In the genomic region with DNA sequence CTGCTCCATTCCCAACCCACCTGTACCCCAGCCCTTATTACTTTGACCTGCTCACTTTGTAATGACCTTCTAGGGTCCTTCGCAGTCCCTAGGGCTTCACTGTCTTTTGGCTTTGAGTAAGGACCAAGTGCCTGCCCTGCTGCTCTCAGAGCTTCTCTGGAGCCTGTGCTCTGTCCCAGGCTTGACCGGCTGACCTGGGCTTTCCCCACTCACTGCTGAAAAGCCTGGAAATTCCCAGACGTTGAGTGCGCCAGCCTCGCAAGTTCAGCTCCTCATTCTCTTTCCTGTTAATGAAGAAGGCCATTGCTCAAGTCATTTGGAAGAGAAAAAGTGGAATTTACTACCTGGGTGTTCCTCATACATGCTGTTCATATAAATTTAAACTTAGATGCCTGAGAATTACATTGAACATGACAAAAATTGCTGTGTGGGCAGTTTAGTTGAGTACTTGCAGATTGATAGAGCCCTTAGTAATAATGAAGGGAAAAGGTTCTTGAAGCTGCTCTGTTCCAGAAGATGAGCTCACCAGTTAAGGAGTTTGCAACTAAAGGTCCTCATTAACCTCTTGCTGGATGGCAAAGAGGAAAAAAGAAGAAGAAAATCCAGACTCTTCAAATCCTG, we compare ENCODE assay signal across 14 cellular contexts.
A peak's percentile ranks its signal among the peaks of the same experiment; 100 is the strongest.
DNase-seq lines count a peak whose midpoint lies in the region; ATAC-seq and TF ChIP-seq lines count a peak whose summit lies in the region.
"Had no signal": no experiment of that assay in that cellular context is flagged by ENCODE, and none has a peak within 500 bp of the region (broad histone marks: within the 10 kb centered on the region; RNA-seq: fewer than 3 reads in every experiment).

No MANE protein-coding gene starts in this region.

- TF ChIP-seq CTCF in lower lobe of right lung (IDR thresholded peaks at IDR 0.05) (no peak), colonic mucosa (IDR thresholded peaks at IDR 0.05) (no peak)

- H3K4me3 ChIP-seq in lower lobe of right lung (no peak overlapping the region), colonic mucosa (no peak overlapping the region)

- peak; percentile 8 for DNase-seq in AG08395 (ENCODE audit: low spot score)
- DNase-seq in HK-2 (ENCODE audit: unreplicated experiment) = peak; percentile 55
- DNase-seq in fibroblast of peridontal ligament (ENCODE audit: extremely low read depth) = peak; percentile 27
- DNase-seq in lower lobe of right lung = no peak
- no peak for DNase-seq in dedifferentiated amniotic fluid mesenchymal stem cell (ENCODE audit: extremely low spot score)
- no peak for DNase-seq in colonic mucosa
- no peak for DNase-seq in cerebellar nuclear complex (lab: John Stamatoyannopoulos, UW)
- DNase-seq: activated CD4-positive, alpha-beta T cell treated with anti-CD3 and anti-CD28 coated beads, Interleukin-2, amount 10 ng/mL, durations not matched to agents 7 days and 5 days; GOT3; KBM-7; NCI-H146; T-helper 9 cell had no signal

- H3K36me3 ChIP-seq in lower lobe of right lung (no peaks in the 10 kb centered on the region), colonic mucosa (no peaks in the 10 kb centered on the region)

- H3K9me3 ChIP-seq in lower lobe of right lung (no peaks in the 10 kb centered on the region), colonic mucosa (no peaks in the 10 kb centered on the region)

- H3K27me3 ChIP-seq in lower lobe of right lung (ENCODE audit: low read depth) = no peaks in the 10 kb centered on the region
- H3K27me3 ChIP-seq in colonic mucosa = no peaks in the 10 kb centered on the region

- H3K4me1 ChIP-seq in lower lobe of right lung = no peaks in the 10 kb centered on the region
- no peaks in the 10 kb centered on the region for H3K4me1 ChIP-seq in colonic mucosa

- ATAC-seq in lower lobe of right lung = peak; percentile 50 to 51
- no peak for ATAC-seq in GM18867 (IDR thresholded peaks at IDR 0.05; ENCODE audit: unreplicated experiment)

- H3K27ac ChIP-seq in lower lobe of right lung = no peak overlapping the region
- no peak overlapping the region for H3K27ac ChIP-seq in colonic mucosa
- H3K27ac ChIP-seq: RWPE1 had no signal

- no peak overlapping the region for H3K9ac ChIP-seq in colonic mucosa (ENCODE audit: low read depth in 2 of 2, low read length in 2 of 2)

- intact Hi-C loops in lower lobe of right lung (cut with DNase I) (no loop called here), colonic mucosa (cut with DNase I) (no loop called here)

Comparison
In these comparisons a context has a peak if more than half of its experiments do, and no peak if none do; other contexts are left out.
1. DNase-seq: peak in AG08395 (single experiment), HK-2 (single experiment) and fibroblast of peridontal ligament (single experiment); none in lower lobe of right lung (single experiment), dedifferentiated amniotic fluid mesenchymal stem cell (single experiment), colonic mucosa (single experiment) and cerebellar nuclear complex (0 of 2).